In genomic region chr3:10602769-10603768, GRCh38 we compare ENCODE assay signal across 9 cellular contexts.
DNase-seq lines count a peak whose midpoint lies in the region; ATAC-seq and TF ChIP-seq lines count a peak whose summit lies in the region.
"Had no signal": no experiment of that assay in that cellular context is flagged by ENCODE, and none has a peak within 500 bp of the region (broad histone marks: within the 10 kb centered on the region; RNA-seq: fewer than 3 reads in every experiment).

No MANE protein-coding gene starts in this region.

- H3K27me3 Mint-ChIP-seq in activated T-helper 17 cell treated with anti-CD3 and anti-CD28 coated beads, Interleukin-2, amount 50 U/mL, for 72 hours, result peaks cover 5% of the 10 kb centered on the region

- TF ChIP-seq CTCF in GM13976 (IDR thresholded peaks at IDR 0.05; ENCODE audit: borderline replicate concordance, control extremely low read depth, extremely low read depth, insufficient read depth, missing control alignments) (no peak), RWPE1 (conservative IDR thresholded peaks at IDR 0.05; ENCODE audit: low read depth) (no peak)

- no peak overlapping the region for H3K27ac ChIP-seq in RWPE1

- H3K4me3 Mint-ChIP-seq in activated T-helper 17 cell treated with anti-CD3 and anti-CD28 coated beads, Interleukin-2, amount 50 U/mL, for 72 hours, result peak overlapping the region; percentile 58

- POLR2A ChIA-PET in RWPE1 (lab: Yijun Ruan, JAX; ENCODE audit: low non-redundant PET), result no interaction called here

- in situ Hi-C loops in GM13976 (cut with MboI; ENCODE audit: low sequenced_read_pairs, unreplicated experiment), result no loop called here

- peaks cover 23% of the 10 kb centered on the region for H3K4me1 Mint-ChIP-seq in activated T-helper 17 cell treated with anti-CD3 and anti-CD28 coated beads, Interleukin-2, amount 50 U/mL, for 72 hours

- ATAC-seq in activated T-helper 17 cell treated with anti-CD3 and anti-CD28 coated beads, Interleukin-2, amount 50 U/mL, for 72 hours (replicated peaks), result peak; percentile 94
- ATAC-seq in HG03378 (IDR thresholded peaks at IDR 0.05; ENCODE audit: unreplicated experiment), result no peak

- H3K36me3 Mint-ChIP-seq in activated T-helper 17 cell treated with anti-CD3 and anti-CD28 coated beads, Interleukin-2, amount 50 U/mL, for 72 hours (ENCODE audit: low read depth), result no peaks in the 10 kb centered on the region

- no peaks in the 10 kb centered on the region for H3K9me3 Mint-ChIP-seq in activated T-helper 17 cell treated with anti-CD3 and anti-CD28 coated beads, Interleukin-2, amount 50 U/mL, for 72 hours

- CTCF ChIA-PET in RWPE1 (lab: Yijun Ruan, JAX), result no interaction called here

- H3K27ac Mint-ChIP-seq in activated T-helper 17 cell treated with anti-CD3 and anti-CD28 coated beads, Interleukin-2, amount 50 U/mL, for 72 hours, result peak overlapping the region; percentile 48

- DNase-seq in GM13976 (ENCODE audit: low spot score) (peak; percentile 43), NCI-H82 (lab: John Stamatoyannopoulos, UW) (peak; percentile 91), RWPE1 (ENCODE audit: low spot score) (no peak), NK-92 (lab: John Stamatoyannopoulos, UW; ENCODE audit: unreplicated experiment) (no peak), AML-193 (lab: John Stamatoyannopoulos, UW) (no peak)
- DNase-seq in stimulated activated CD4-positive, alpha-beta T cell treated with anti-CD3 and anti-CD28 coated beads, Interleukin-1b, Interleukin-23, amount 100 ng/mL, for 48 hours, result peak; percentile 62
- DNase-seq: NCI-H1105 treated with DMSO at 0.1 percent for 48 hours had no signal

Comparison
In these comparisons a context has a peak if more than half of its experiments do, and no peak if none do; other contexts are left out.
1. DNase-seq: peak in GM13976 (single experiment), NCI-H82 (single experiment) and stimulated activated CD4-positive, alpha-beta T cell treated with anti-CD3 and anti-CD28 coated beads, Interleukin-1b, Interleukin-23, amount 100 ng/mL, for 48 hours (single experiment); none in RWPE1 (single experiment), NK-92 (single experiment) and AML-193 (0 of 2).